Comparison of ENCODE assay signal across 10 cellular contexts in genomic region chr2:27353762-27354596, GRCh38. TPM values are rescaled to one million over a fixed set of nuclear protein-coding genes. Genes with fewer than 3 reads are reported as not detected.
DNase-seq lines count a peak whose midpoint lies in the region; ATAC-seq and TF ChIP-seq lines count a peak whose summit lies in the region.
"Had no signal": no experiment of that assay in that cellular context is flagged by ENCODE, and none has a peak within 500 bp of the region (broad histone marks: within the 10 kb centered on the region; RNA-seq: fewer than 3 reads in every experiment).

No MANE protein-coding gene starts in this region.

- H3K36me3 ChIP-seq in CD8-positive, alpha-beta memory T cell (ENCODE audit: insufficient read depth, low read length): no peaks in the 10 kb centered on the region
- H3K36me3 ChIP-seq in HUES6 (ENCODE audit: control insufficient read depth, insufficient read depth, low read length): peaks cover 12% of the 10 kb centered on the region

- intact Hi-C loops in left ventricle myocardium superior (cut with micrococcal nuclease): no loop called here

- peaks cover 0 to 34% (median 4%) of the 10 kb centered on the region in 3 donors for H3K36me3 Mint-ChIP-seq in CD8-positive, alpha-beta memory T cell
- peaks cover 2% of the 10 kb centered on the region for H3K36me3 Mint-ChIP-seq in activated naive CD8-positive, alpha-beta T cell
- peaks cover 13% of the 10 kb centered on the region for H3K36me3 Mint-ChIP-seq in mesothelial cell of epicardium

- H3K9me3 Mint-ChIP-seq in CD8-positive, alpha-beta memory T cell: no peaks in the 10 kb centered on the region
- H3K9me3 Mint-ChIP-seq in activated naive CD8-positive, alpha-beta T cell (ENCODE audit: low read depth): no peaks in the 10 kb centered on the region
- no peaks in the 10 kb centered on the region for H3K9me3 Mint-ChIP-seq in mesothelial cell of epicardium

- no peak for TF ChIP-seq CTCF in mesothelial cell of epicardium (IDR thresholded peaks at IDR 0.05; ENCODE audit: unreplicated experiment)

- H3K4me1 ChIP-seq in CD8-positive, alpha-beta memory T cell (ENCODE audit: insufficient read depth, low read length): peaks cover 36% of the 10 kb centered on the region
- H3K4me1 ChIP-seq in HUES6 (ENCODE audit: control insufficient read depth, insufficient read depth, low read length): peaks cover 26% of the 10 kb centered on the region

- H3K4me1 Mint-ChIP-seq in CD8-positive, alpha-beta memory T cell: peaks cover 55 to 81% (median 73%) of the 10 kb centered on the region in 3 donors
- H3K4me1 Mint-ChIP-seq in activated naive CD8-positive, alpha-beta T cell (ENCODE audit: low read depth): peaks cover 62% of the 10 kb centered on the region
- peaks cover 25% of the 10 kb centered on the region for H3K4me1 Mint-ChIP-seq in mesothelial cell of epicardium

- H3K27ac Mint-ChIP-seq in CD8-positive, alpha-beta memory T cell: peak overlapping the region in 5 of 8 donors; percentile 15 to 98 (median 68)
- H3K27ac Mint-ChIP-seq in activated naive CD8-positive, alpha-beta T cell: peak overlapping the region; percentile 34
- H3K27ac Mint-ChIP-seq in mesothelial cell of epicardium: no peak overlapping the region

- H3K4me3 Mint-ChIP-seq in CD8-positive, alpha-beta memory T cell: peak overlapping the region in 6 of 7 donors; percentile 5 to 63 (median 53)
- peak overlapping the region; percentile 40 for H3K4me3 Mint-ChIP-seq in activated naive CD8-positive, alpha-beta T cell
- peak overlapping the region; percentile 41 for H3K4me3 Mint-ChIP-seq in mesothelial cell of epicardium

- DNase-seq in CD8-positive, alpha-beta memory T cell: no peak
- DNase-seq in mesothelial cell of epicardium (ENCODE audit: low spot score in 2 of 2, unreplicated experiment in 2 of 2): no peak
- DNase-seq in iPS-NIHi11 (ENCODE audit: low spot score): no peak
- DNase-seq in left ventricle myocardium superior: no peak
- no peak for DNase-seq in stimulated activated CD4-positive, alpha-beta T cell treated with anti-CD3 and anti-CD28 coated beads, Interleukin-12 subunit alpha, Interleukin-12 subunit beta, amount 100 ng/mL, for 4 hours
- DNase-seq: activated CD4-positive, CD25-positive, alpha-beta regulatory T cell treated with anti-CD3 and anti-CD28 coated beads, Interleukin-2, amount 50 U/mL, for 72 hours; cortex of kidney had no signal

- peak overlapping the region; percentile 27 for H3K27ac ChIP-seq in CD8-positive, alpha-beta memory T cell (ENCODE audit: low read depth, low read length)
- peak overlapping the region; percentile 6; the same call in 1 of the 2 replicates for H3K27ac ChIP-seq in HUES6 (ENCODE audit: low read depth, low read length)

- ATAC-seq in left ventricle myocardium superior (no peak), GM18502 (IDR thresholded peaks at IDR 0.05; ENCODE audit: poor library complexity, unreplicated experiment) (no peak)

- no peaks in the 10 kb centered on the region for H3K27me3 ChIP-seq in CD8-positive, alpha-beta memory T cell (ENCODE audit: insufficient read depth, low read length, poor library complexity, severe bottlenecking)
- no peaks in the 10 kb centered on the region for H3K27me3 ChIP-seq in HUES6 (ENCODE audit: control insufficient read depth, insufficient read depth, low read length)

- peak overlapping the region; percentile 10 for H3K9ac ChIP-seq in HUES6 (ENCODE audit: low read length)

- CTCF ChIA-PET in CD8-positive, alpha-beta memory T cell (lab: Charles Lee): interaction anchor here (2.4 kb wide), 1 partner anchor 15 kb away, joined by 6 read pairs; no protein-coding TSS in a partner anchor

- no peak overlapping the region for H3K4me3 ChIP-seq in CD8-positive, alpha-beta memory T cell (ENCODE audit: low read length)
- H3K4me3 ChIP-seq in HUES6 (ENCODE audit: low read depth, low read length): peak overlapping the region; percentile 26; the same call in 1 of the 2 replicates

- H3K9me3 ChIP-seq in CD8-positive, alpha-beta memory T cell (ENCODE audit: low read length): no peaks in the 10 kb centered on the region
- peaks cover 2% of the 10 kb centered on the region; the same call in 1 of the 2 replicates for H3K9me3 ChIP-seq in HUES6 (ENCODE audit: control insufficient read depth, insufficient read depth, low read depth, low read length)

- POLR2A ChIA-PET in CD8-positive, alpha-beta memory T cell (lab: Charles Lee): interaction anchor here (0.6 to 1.7 kb wide), 3 partner anchors 11 to 273 kb away, joined by 4 to 5 read pairs (median 5); partner anchors contain the start of gene EIF2B4

- H3K27me3 Mint-ChIP-seq in CD8-positive, alpha-beta memory T cell: peaks cover 0 to 1% of the 10 kb centered on the region in 2 donors
- H3K27me3 Mint-ChIP-seq in activated naive CD8-positive, alpha-beta T cell: no peaks in the 10 kb centered on the region
- no peaks in the 10 kb centered on the region for H3K27me3 Mint-ChIP-seq in mesothelial cell of epicardium (ENCODE audit: low read depth)

RNA-seq across cellular contexts. Expression of gene GTF3C2, which starts 2.6 kb away (rescaled TPM):
- 10 to 100 TPM; 76.7 to 81.7 TPM for total RNA-seq in CD8-positive, alpha-beta memory T cell
- polyA plus RNA-seq in CD8-positive, alpha-beta memory T cell: 43.5 TPM
- total RNA-seq in mesothelial cell of epicardium (87.5 to 90.1 TPM (median 89.3 TPM) in 3 replicates), left ventricle myocardium superior (19.8 TPM)

RNA-seq across cellular contexts. Expression of gene EIF2B4, which starts 16.2 kb away (rescaled TPM):
- total RNA-seq in CD8-positive, alpha-beta memory T cell: 10 to 100 TPM; 46.6 to 47.1 TPM
- 32.7 TPM for polyA plus RNA-seq in CD8-positive, alpha-beta memory T cell
- total RNA-seq in mesothelial cell of epicardium: 42.2 to 49.0 TPM (median 47.1 TPM) in 3 replicates
- total RNA-seq in left ventricle myocardium superior: 40.9 TPM

RNA-seq across cellular contexts. Expression of gene SNX17, which starts 16.4 kb away (rescaled TPM):
- 100 to 1,000 TPM; 122 to 130 TPM for total RNA-seq in CD8-positive, alpha-beta memory T cell
- polyA plus RNA-seq in CD8-positive, alpha-beta memory T cell: 211 TPM
- total RNA-seq in mesothelial cell of epicardium (83.0 to 88.4 TPM (median 88.2 TPM) in 3 replicates), left ventricle myocardium superior (61.2 TPM)

RNA-seq across cellular contexts. Expression of gene ZNF513, which starts 26.6 kb away (rescaled TPM):
- total RNA-seq in CD8-positive, alpha-beta memory T cell: 1 to 10 TPM; 9.2 to 9.9 TPM
- 4.7 TPM for polyA plus RNA-seq in CD8-positive, alpha-beta memory T cell
- total RNA-seq in mesothelial cell of epicardium: 25.0 to 25.7 TPM (median 25.1 TPM) in 3 replicates
- total RNA-seq in left ventricle myocardium superior: 6.5 TPM

RNA-seq across cellular contexts. Expression of gene MPV17, which starts 31.1 kb away (rescaled TPM):
- 10 to 100 TPM; 85.9 to 86.4 TPM for total RNA-seq in CD8-positive, alpha-beta memory T cell
- 118 TPM for polyA plus RNA-seq in CD8-positive, alpha-beta memory T cell
- total RNA-seq in mesothelial cell of epicardium (65.8 to 70.0 TPM (median 68.3 TPM) in 3 replicates), left ventricle myocardium superior (47.2 TPM)
